1 cellular context compared by ENCODE assay signal in genomic region chr10:1120146-1120695, GRCh38.
TF ChIP-seq lines count a peak whose summit lies in the region.

No MANE protein-coding gene starts in this region.

TF ChIP-seq in GM23338, 12 proteins besides CTCF, POLR2A, EP300 and RAD21 (continued from another document):
- no peak for TF ChIP-seq ZNF462 (CRISPR knock-in tag; IDR thresholded peaks at IDR 0.05)
- no peak for TF ChIP-seq EZH2 (IDR thresholded peaks at IDR 0.05; ENCODE audit: low read depth, unreplicated experiment)
- TF ChIP-seq POLR2AphosphoS5 (IDR thresholded peaks at IDR 0.05; ENCODE audit: low read depth) = no peak
